27 cellular contexts compared by ENCODE assay signal in the genomic region with DNA sequence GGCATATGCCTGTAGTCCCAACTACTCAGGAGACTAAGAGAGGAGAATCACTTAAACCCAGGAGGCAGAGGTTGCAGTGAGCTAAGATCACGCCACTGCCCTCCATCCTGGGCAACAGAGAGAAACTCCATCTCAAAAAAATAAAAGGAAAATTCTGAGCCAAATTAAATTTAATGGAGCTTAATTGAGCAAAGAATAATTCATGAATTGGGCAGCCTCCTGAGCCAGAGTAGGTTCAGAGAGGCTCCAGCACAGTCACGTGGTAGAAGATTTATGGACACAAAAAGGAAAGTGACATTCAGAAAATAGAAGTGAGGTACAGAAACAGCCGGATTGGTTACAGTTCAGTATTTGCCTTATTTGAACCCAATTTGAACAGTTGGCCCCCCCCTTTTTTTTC.
"Had no signal": no experiment of that assay in that cellular context is flagged by ENCODE, and none has a peak within 500 bp of the region (broad histone marks: within the 10 kb centered on the region; RNA-seq: fewer than 3 reads in every experiment).

No MANE protein-coding gene starts in this region.

- FAIRE-seq: urothelium cell line had no signal

- DNase-seq: stimulated activated CD4-positive, alpha-beta T cell treated with anti-CD3 and anti-CD28 coated beads, Interleukin-2, amount 100 ng/mL, for 48 hours; stimulated activated CD4-positive, alpha-beta T cell treated with anti-CD3 and anti-CD28 coated beads, Interleukin-4, amount 100 ng/mL, for 1 hour; stimulated activated CD4-positive, alpha-beta T cell treated with anti-CD3 and anti-CD28 coated beads, Interleukin-4, amount 100 ng/mL, for 24 hours; stimulated activated CD4-positive, alpha-beta T cell treated with anti-CD3 and anti-CD28 coated beads, Interleukin-4, amount 100 ng/mL, for 4 hours; stimulated activated CD8-positive, alpha-beta memory T cell treated with anti-CD3 and anti-CD28 coated beads, Interleukin-4, amount 100 ng/mL, for 48 hours; stimulated activated naive B cell treated with anti-CD40 and anti-IgM and Interleukin-4, amounts not matched to agents 10 μg/mL and 1 μg/mL and 100 μg/mL, for 72 hours; stimulated activated naive CD4-positive, alpha-beta T cell; stimulated activated naive CD4-positive, alpha-beta T cell treated with Interleukin-2 at 50 U/mL for 16 hours; stimulated activated naive CD8-positive, alpha-beta T cell treated with anti-CD3 and anti-CD28 coated beads, Interleukin-15, amount 100 ng/mL, for 72 hours; stimulated activated naive CD8-positive, alpha-beta T cell treated with anti-CD3 and anti-CD28 coated beads, Interleukin-15, Interleukin-2, amounts not matched to agents 100 U/mL and 50 U/mL, for 24 hours; stomach; substantia nigra; testis; thyroid gland; tibial artery; transverse colon; trophoblast cell; upper lobe of left lung; upper lobe of right lung; uterus had no signal

- ATAC-seq: stimulated activated effector memory CD8-positive, alpha-beta T cell treated with anti-CD3 and anti-CD28 coated beads, Interleukin-12 subunit alpha, Interleukin-12 subunit beta, amount 100 ng/mL, for 72 hours; stimulated activated memory B cell treated with anti-CD40 and anti-IgM and Interleukin-4, amounts not matched to agents 10 μg/mL and 1 μg/mL and 100 μg/mL, for 72 hours; stimulated activated naive B cell treated with anti-CD40 and anti-IgM and Interleukin-4, amounts not matched to agents 10 μg/mL and 1 μg/mL and 100 μg/mL, for 72 hours; stimulated activated naive CD8-positive, alpha-beta T cell treated with anti-CD3 and anti-CD28 coated beads, Interleukin-15, amount 100 ng/mL, for 72 hours; stimulated activated naive CD8-positive, alpha-beta T cell treated with anti-CD3 and anti-CD28 coated beads, Interleukin-15, Interleukin-2, amounts not matched to agents 100 U/mL and 50 U/mL, for 24 hours; upper lobe of right lung had no signal

- H3K4me3 ChIP-seq: stomach, suprapubic skin, testis, thoracic aorta, thyroid gland, tibial artery, tibial nerve, transverse colon, upper lobe of left lung, upper lobe of right lung, uterus, vagina had no signal

- H3K27me3 ChIP-seq: stomach, suprapubic skin, testis, thyroid gland, tibial artery, tibial nerve, transverse colon, upper lobe of left lung, upper lobe of right lung, uterus, vagina had no signal

- H3K36me3 ChIP-seq: uterus had no signal

- H3K4me1 ChIP-seq: stomach, suprapubic skin, testis, thyroid gland, tibial artery, tibial nerve, transverse colon, upper lobe of left lung, upper lobe of right lung, uterus, vagina had no signal

- H3K27ac ChIP-seq: stomach, suprapubic skin, testis, thoracic aorta, thyroid gland, tibial artery, tibial nerve, transverse colon, upper lobe of left lung, upper lobe of right lung, uterus, vagina had no signal

- H3K9me3 ChIP-seq: suprapubic skin, testis, thoracic aorta, thyroid gland, tibial artery, transverse colon, upper lobe of left lung, upper lobe of right lung, uterus, vagina had no signal
